Comparison of ENCODE assay signal across 8 cellular contexts in the genomic region with DNA sequence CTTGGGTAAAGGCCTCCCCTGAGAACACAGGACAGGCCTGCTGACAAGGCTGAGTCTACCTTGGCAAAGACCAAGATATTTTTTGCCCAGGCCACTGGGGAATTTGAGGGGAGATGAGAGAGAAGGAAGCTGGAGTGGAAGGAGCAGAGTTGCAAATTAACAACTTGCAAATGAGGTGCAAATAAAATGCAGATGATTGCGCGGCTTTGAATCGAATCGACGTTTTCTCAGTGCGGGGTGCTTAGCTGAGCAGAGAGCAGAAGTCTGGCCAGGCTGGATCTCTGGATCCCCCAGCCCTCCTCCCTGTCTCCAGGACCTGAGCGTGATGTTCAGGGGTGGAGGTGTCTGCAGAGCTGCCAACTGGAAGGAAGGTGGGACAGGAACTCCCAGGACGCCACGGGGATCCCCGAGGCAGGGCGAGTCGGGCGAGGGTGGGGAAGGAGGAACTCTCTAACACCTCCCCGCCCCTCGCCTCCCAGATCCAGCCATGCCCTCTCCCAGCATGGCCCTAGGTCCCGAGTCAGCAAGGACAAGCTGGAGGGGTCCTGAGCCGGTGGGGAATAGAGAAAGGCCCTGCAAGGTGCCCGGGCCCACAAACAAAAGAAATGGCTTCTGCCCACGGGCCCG. TPM values are rescaled to one million over a fixed set of nuclear protein-coding genes. Genes with fewer than 3 reads are reported as not detected.
A peak's percentile ranks its signal among the peaks of the same experiment; 100 is the strongest.
DNase-seq lines count a peak whose midpoint lies in the region; ATAC-seq and TF ChIP-seq lines count a peak whose summit lies in the region.

No MANE protein-coding gene starts in this region.

- H3F3A ChIP-seq in PC-9 (ENCODE audit: insufficient read depth, low read depth) = no peaks in the 10 kb centered on the region

- H3K36me3 ChIP-seq in PC-9 (ENCODE audit: low read depth) = no peaks in the 10 kb centered on the region

- H3K9me3 ChIP-seq in PC-9 (ENCODE audit: insufficient read depth, low read depth) = no peaks in the 10 kb centered on the region

- no peaks in the 10 kb centered on the region for H3K9me3 Mint-ChIP-seq in stimulated activated naive CD8-positive, alpha-beta T cell treated with anti-CD3 and anti-CD28 coated beads, Interleukin-15, Interleukin-2, amounts not matched to agents 100 ng/mL and 50 ng/mL, for 24 hours
- H3K9me3 Mint-ChIP-seq in neural crest cell = no peaks in the 10 kb centered on the region

- intact Hi-C loops in PC-9 (cut with micrococcal nuclease; ENCODE audit: unreplicated experiment) = no loop called here

- H2AFZ ChIP-seq in PC-9 = peak overlapping the region; percentile 74

- H3K4me1 Mint-ChIP-seq in stimulated activated naive CD8-positive, alpha-beta T cell treated with anti-CD3 and anti-CD28 coated beads, Interleukin-15, Interleukin-2, amounts not matched to agents 100 ng/mL and 50 ng/mL, for 24 hours (ENCODE audit: low read depth) = peaks cover 29% of the 10 kb centered on the region
- H3K4me1 Mint-ChIP-seq in neural crest cell = peaks cover 14% of the 10 kb centered on the region

- H3K79me2 ChIP-seq in PC-9 (ENCODE audit: low read depth) = no peaks in the 10 kb centered on the region

- no peak for DNase-seq in stimulated activated naive CD8-positive, alpha-beta T cell treated with anti-CD3 and anti-CD28 coated beads, Interleukin-15, Interleukin-2, amounts not matched to agents 100 U/mL and 50 U/mL, for 24 hours
- DNase-seq in PC-9 (no peak), epidermal melanocyte (ENCODE audit: insufficient read length, low spot score) (peak; percentile 4), neural crest cell (ENCODE audit: low read depth, low spot score) (peak; percentile 6), T-helper 9 cell (no peak), islet precursor cell (no peak)

- peaks cover 25% of the 10 kb centered on the region for H3K27me3 ChIP-seq in PC-9 (ENCODE audit: insufficient read depth, low read depth)

- H3K27ac ChIP-seq in PC-9 = no peak overlapping the region

- no peaks in the 10 kb centered on the region for H3K9me2 ChIP-seq in PC-9 (ENCODE audit: insufficient read depth)

- no peaks in the 10 kb centered on the region for H4K20me1 ChIP-seq in PC-9 (ENCODE audit: insufficient read depth)

- peak overlapping the region; percentile 69 for H3K4me3 Mint-ChIP-seq in stimulated activated naive CD8-positive, alpha-beta T cell treated with anti-CD3 and anti-CD28 coated beads, Interleukin-15, Interleukin-2, amounts not matched to agents 100 ng/mL and 50 ng/mL, for 24 hours
- H3K4me3 Mint-ChIP-seq in neural crest cell = peak overlapping the region; percentile 71

- peaks cover 28% of the 10 kb centered on the region for H3K27me3 Mint-ChIP-seq in stimulated activated naive CD8-positive, alpha-beta T cell treated with anti-CD3 and anti-CD28 coated beads, Interleukin-15, Interleukin-2, amounts not matched to agents 100 ng/mL and 50 ng/mL, for 24 hours
- H3K27me3 Mint-ChIP-seq in neural crest cell (ENCODE audit: low read depth) = peaks cover 24% of the 10 kb centered on the region

- H3K4me3 ChIP-seq in PC-9 = peak overlapping the region; percentile 57; the same call in 1 of the 2 replicates

- POLR2A ChIA-PET in PC-9 (lab: Charles Lee; ENCODE audit: unreplicated experiment) = interaction anchor here (0.5 to 0.7 kb wide), 2 partner anchors 74 to 81 kb away, joined by 3 to 18 read pairs; no protein-coding TSS in a partner anchor

- H3K36me3 Mint-ChIP-seq in stimulated activated naive CD8-positive, alpha-beta T cell treated with anti-CD3 and anti-CD28 coated beads, Interleukin-15, Interleukin-2, amounts not matched to agents 100 ng/mL and 50 ng/mL, for 24 hours (ENCODE audit: low read depth) = no peaks in the 10 kb centered on the region
- H3K36me3 Mint-ChIP-seq in neural crest cell (ENCODE audit: low read depth) = no peaks in the 10 kb centered on the region

- H3K4me1 ChIP-seq in PC-9 (replicated peaks; ENCODE audit: insufficient read depth) = no peaks in the 10 kb centered on the region

- H3K4me2 ChIP-seq in PC-9 = peak overlapping the region; percentile 79

- no TSS peak for BruUV-seq in PC-9 (replicated peaks; lab: Mats Ljungman, UMichigan)

- TF ChIP-seq CTCF in PC-9 (conservative IDR thresholded peaks at IDR 0.05) (no peak), neural crest cell (conservative IDR thresholded peaks at IDR 0.05) (no peak)

- CTCF ChIA-PET in PC-9 (lab: Charles Lee) = no interaction called here

- ATAC-seq in stimulated activated naive CD8-positive, alpha-beta T cell treated with anti-CD3 and anti-CD28 coated beads, Interleukin-15, Interleukin-2, amounts not matched to agents 100 U/mL and 50 U/mL, for 24 hours = no peak
- ATAC-seq in HG02884 (IDR thresholded peaks at IDR 0.05; ENCODE audit: unreplicated experiment) = no peak

- H3K27ac Mint-ChIP-seq in stimulated activated naive CD8-positive, alpha-beta T cell treated with anti-CD3 and anti-CD28 coated beads, Interleukin-15, Interleukin-2, amounts not matched to agents 100 ng/mL and 50 ng/mL, for 24 hours = peak overlapping the region; percentile 22
- no peak overlapping the region for H3K27ac Mint-ChIP-seq in neural crest cell (ENCODE audit: unreplicated experiment)

RNA-seq across cellular contexts. Expression of a gene that starts 0.5 kb away (rescaled TPM):
- not detected in 2 replicates for total RNA-seq in PC-9 (2021)
- total RNA-seq in neural crest cell = 9.3 and 9.4 TPM in 2 replicates

RNA-seq across cellular contexts. Expression of a gene that starts 20.1 kb away (rescaled TPM):
- total RNA-seq in PC-9 (2021) (not detected in 2 replicates), neural crest cell (not detected in 2 replicates)

RNA-seq across cellular contexts. Expression of a gene that starts 42.8 kb away (rescaled TPM):
- 77.4 and 113 TPM in 2 replicates for total RNA-seq in PC-9 (2021)
- total RNA-seq in neural crest cell = 26.1 and 26.7 TPM in 2 replicates

Comparison
In these comparisons a context has a peak if more than half of its experiments do, and no peak if none do; other contexts are left out.
1. DNase-seq: peak in epidermal melanocyte (single experiment) and neural crest cell (single experiment); none in stimulated activated naive CD8-positive, alpha-beta T cell treated with anti-CD3 and anti-CD28 coated beads, Interleukin-15, Interleukin-2, amounts not matched to agents 100 U/mL and 50 U/mL, for 24 hours (single experiment), PC-9 (0 of 2), T-helper 9 cell (single experiment) and islet precursor cell (single experiment).